ENCODE assay signal across 22 cellular contexts in the genomic region with DNA sequence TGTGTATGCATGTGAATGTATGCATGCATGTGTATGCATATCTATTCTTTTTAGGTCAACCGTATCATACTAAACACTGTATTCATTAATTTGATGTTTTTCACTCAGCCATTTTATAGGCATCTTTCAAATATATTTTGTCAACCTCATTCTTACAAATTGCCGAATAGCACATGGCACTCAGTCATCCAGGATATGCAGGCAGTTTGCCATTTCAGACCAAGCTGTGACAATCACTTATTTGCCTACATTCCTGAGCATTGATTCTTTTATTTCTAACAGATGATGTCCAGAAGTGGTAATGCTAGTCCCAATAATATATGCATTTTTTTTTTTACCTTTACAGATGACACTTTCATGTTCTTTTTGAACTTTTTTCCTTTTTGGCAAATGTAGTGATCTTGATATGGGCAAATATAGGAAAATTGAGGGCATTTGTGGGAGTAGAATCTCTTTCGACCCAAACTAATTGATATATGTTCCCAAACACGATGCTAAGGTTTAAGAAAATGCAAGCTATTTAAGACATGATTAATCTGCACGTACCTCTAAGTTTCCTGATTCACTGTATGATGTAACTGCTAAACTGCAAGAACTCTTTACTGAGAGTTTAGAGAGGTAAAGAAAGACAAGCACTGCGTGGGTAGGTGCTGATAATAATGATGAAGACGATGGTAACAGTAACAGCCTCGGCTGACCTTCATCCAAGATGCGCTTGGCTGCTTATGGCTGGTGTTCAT.
"Had no signal": no experiment of that assay in that cellular context is flagged by ENCODE, and none has a peak within 500 bp of the region (broad histone marks: within the 10 kb centered on the region; RNA-seq: fewer than 3 reads in every experiment).

No MANE protein-coding gene starts in this region.

- H3K4me3 ChIP-seq: ascending aorta, lung, ovary, right lobe of liver, smooth muscle cell, upper lobe of right lung had no signal

- H3K27me3 ChIP-seq: ascending aorta, ovary, right lobe of liver, upper lobe of right lung had no signal

- DNase-seq: activated CD4-positive, alpha-beta T cell treated with anti-CD3 and anti-CD28 coated beads for 1 hour; activated CD8-positive, alpha-beta memory T cell treated with anti-CD3 and anti-CD28 coated beads for 24 hours; activated CD8-positive, alpha-beta memory T cell treated with anti-CD3 and anti-CD28 coated beads, Interleukin-2, amount 50 U/mL, for 48 hours; activated effector memory CD4-positive, alpha-beta T cell treated with anti-CD3 and anti-CD28 coated beads, Interleukin-2, amount 50 U/mL, for 16 hours; activated naive CD4-positive, alpha-beta T cell treated with anti-CD3 and anti-CD28 coated beads, Interleukin-2, amount 50 U/mL, for 16 hours; activated T-cell treated with anti-CD3 and anti-CD28 coated beads, Interleukin-2, amount 50 U/mL, for 48 hours; effector memory CD8-positive, alpha-beta T cell; foreskin melanocyte; glutamatergic neuron; kidney; natural killer cell; ovary; right lobe of liver; stimulated activated CD4-positive, alpha-beta T cell treated with anti-CD3 and anti-CD28 coated beads, Interleukin-4, amount 100 ng/mL, for 4 hours; stimulated activated naive B cell treated with anti-CD40 and anti-IgM and Interleukin-4, amounts not matched to agents 10 μg/mL and 1 μg/mL and 100 μg/mL, for 72 hours; T-helper 17 cell; upper lobe of right lung; WERI-Rb-1 had no signal

- ATAC-seq: effector memory CD8-positive, alpha-beta T cell; left lobe of liver; natural killer cell; stimulated activated naive B cell treated with anti-CD40 and anti-IgM and Interleukin-4, amounts not matched to agents 10 μg/mL and 1 μg/mL and 100 μg/mL, for 72 hours; T-helper 17 cell had no signal

- H3K9me3 ChIP-seq: ascending aorta, ovary, right lobe of liver, upper lobe of right lung had no signal

- H3K27ac ChIP-seq: ascending aorta, ovary, right lobe of liver, upper lobe of right lung, WERI-Rb-1 had no signal

- H3K36me3 ChIP-seq: ascending aorta, ovary, right lobe of liver, upper lobe of right lung, WERI-Rb-1 had no signal

- H3K4me1 ChIP-seq: ascending aorta, right lobe of liver, upper lobe of right lung had no signal
